In genomic region chr18:50878345-50879301, GRCh38 we compare ENCODE assay signal across 8 cellular contexts. TPM values are rescaled to one million over a fixed set of nuclear protein-coding genes. Genes with fewer than 3 reads are reported as not detected.
DNase-seq lines count a peak whose midpoint lies in the region; ATAC-seq and TF ChIP-seq lines count a peak whose summit lies in the region.

Gene ME2, plus strand, starts transcription at chr18:50879118. Its CDS starts 16,703 bp downstream, at chr18:50895821.

- H3K27ac ChIP-seq in AG04450 (ENCODE audit: low read depth, low read length), result peak within 1 kb of the TSS; percentile 86
- H3K27ac ChIP-seq in WERI-Rb-1, result peak within 1 kb of the TSS; percentile 87
- H3K27ac ChIP-seq in breast epithelium, result peak within 1 kb of the TSS; percentile 96 to 97
- H3K27ac ChIP-seq in skeletal muscle tissue (ENCODE audit: low read depth, low read length), result peak within 1 kb of the TSS; percentile 81

- DNase-seq in AG04450 (ENCODE audit: low read depth, low spot score), result peak; percentile 73
- peak; percentile 96 for DNase-seq in NCI-H2227 (lab: John Stamatoyannopoulos, UW; ENCODE audit: unreplicated experiment)
- DNase-seq in WERI-Rb-1, result peak; percentile 97
- peak; percentile 86 to 90 for DNase-seq in breast epithelium (ENCODE audit: low spot score in 2 of 2)

- TF ChIP-seq CTCF in AG04450 (IDR thresholded peaks at IDR 0.05; ENCODE audit: low read depth, low read length) (no peak), WERI-Rb-1 (IDR thresholded peaks at IDR 0.05; ENCODE audit: low read depth, low read length) (no peak), breast epithelium (IDR thresholded peaks at IDR 0.05) (no peak)

- ATAC-seq in GM18907 (IDR thresholded peaks at IDR 0.05; ENCODE audit: unreplicated experiment), result peak; percentile 96
- peak; percentile 92 for ATAC-seq in HG03139 (IDR thresholded peaks at IDR 0.05; ENCODE audit: unreplicated experiment)

- peak within 1 kb of the TSS; percentile 92 to 96 (median 94) for H3K9ac ChIP-seq in skeletal muscle tissue (ENCODE audit: low read depth in 1 of 3, low read length in 3 of 3)

- CTCF ChIA-PET in AG04450 (lab: Charles Lee), result interaction anchor here (1.4 kb wide), 1 partner anchor 59 kb away, joined by 8 read pairs; the partner anchor contains the start of gene MRO

- TF ChIP-seq POLR2A in breast epithelium (IDR thresholded peaks at IDR 0.05), result peak; percentile 38

- POLR2A ChIA-PET in AG04450 (lab: Yijun Ruan, JAX), result interaction anchor here (1.1 to 1.6 kb wide), 7 partner anchors 8 to 319 kb away, joined by 4 to 13 read pairs (median 6); partner anchors contain the start of genes ELAC1, MEX3C and SMAD4

- H3K36me3 ChIP-seq in WERI-Rb-1, result no peaks in the 10 kb centered on the region; the same call in 1 of the 2 replicates
- H3K36me3 ChIP-seq in breast epithelium, result no peaks in the 10 kb centered on the region
- no peaks in the 10 kb centered on the region for H3K36me3 ChIP-seq in skeletal muscle tissue (ENCODE audit: control insufficient read depth in 3 of 3, insufficient read depth in 3 of 3, low read length in 3 of 3)

- peak within 1 kb of the TSS; percentile 93 for H3K4me3 ChIP-seq in AG04450 (ENCODE audit: low read depth, low read length)
- peak within 1 kb of the TSS; percentile 77 for H3K4me3 ChIP-seq in WERI-Rb-1 (ENCODE audit: low read depth, low read length)
- H3K4me3 ChIP-seq in breast epithelium, result peak within 1 kb of the TSS; percentile 84 to 96 (median 94)
- peak within 1 kb of the TSS; percentile 85 for H3K4me3 ChIP-seq in iPS-18c (ENCODE audit: insufficient read depth, low read depth, low read length)
- H3K4me3 ChIP-seq in skeletal muscle tissue (ENCODE audit: low read length in 3 of 3), result peak within 1 kb of the TSS; percentile 93 to 97 (median 95)

- H3K9me3 ChIP-seq in AG04450 (ENCODE audit: control insufficient read depth, insufficient read depth, low read length) (no peaks in the 10 kb centered on the region; the same call in 1 of the 2 replicates), WERI-Rb-1 (ENCODE audit: severe bottlenecking) (no peaks in the 10 kb centered on the region), breast epithelium (no peaks in the 10 kb centered on the region), iPS-18c (ENCODE audit: control insufficient read depth, insufficient read depth, low read length) (peaks cover 2% of the 10 kb centered on the region), skeletal muscle tissue (ENCODE audit: control insufficient read depth in 3 of 3, low read length in 3 of 3) (no peaks in the 10 kb centered on the region)

- peaks cover 0 to 11% of the 10 kb centered on the region in 2 donors for H3K4me1 ChIP-seq in breast epithelium
- H3K4me1 ChIP-seq in skeletal muscle tissue (ENCODE audit: control insufficient read depth in 3 of 3, insufficient read depth in 3 of 3, low read length in 3 of 3), result peaks cover 6 to 15% (median 10%) of the 10 kb centered on the region in 3 donors

- H3K27me3 ChIP-seq in AG04450 (ENCODE audit: control insufficient read depth, insufficient read depth, low read length) (peaks cover 2% of the 10 kb centered on the region), WERI-Rb-1 (ENCODE audit: insufficient read depth, low read depth, severe bottlenecking) (no peaks in the 10 kb centered on the region), breast epithelium (no peaks in the 10 kb centered on the region), skeletal muscle tissue (ENCODE audit: control insufficient read depth in 3 of 3, insufficient read depth in 3 of 3, low read length in 3 of 3) (no peaks in the 10 kb centered on the region)

- intact Hi-C loops in breast epithelium (cut with DNase I; ENCODE audit: low total_unique reads), result no loop called here

RNA-seq across cellular contexts. Expression of gene ME2, which starts in this region (rescaled TPM):
- polyA plus RNA-seq in AG04450 (2011; rRNA removed), result 38.6 and 51.3 TPM in 2 replicates
- 15.2 and 26.0 TPM in 2 replicates for polyA minus RNA-seq in AG04450 (2011; rRNA and poly(A)+ RNA removed)
- total RNA-seq in breast epithelium (10 to 100 TPM; 33.4 to 37.8 (median 37.3) TPM), skeletal muscle tissue (26.1 TPM)

Comparison
In these comparisons a context has a peak if more than half of its experiments do, and no peak if none do; other contexts are left out.
1. Peak in every context shown above with its lines: DNase-seq, ATAC-seq, H3K4me3 ChIP-seq and H3K27ac ChIP-seq.